In genomic region chr9:79883073-79883645, GRCh38 we compare ENCODE assay signal across 10 cellular contexts.
DNase-seq lines count a peak whose midpoint lies in the region; ATAC-seq and TF ChIP-seq lines count a peak whose summit lies in the region.
"Had no signal": no experiment of that assay in that cellular context is flagged by ENCODE, and none has a peak within 500 bp of the region (broad histone marks: within the 10 kb centered on the region; RNA-seq: fewer than 3 reads in every experiment).

No MANE protein-coding gene starts in this region.

- intact Hi-C loops in aorta (cut with DNase I), result no loop called here

- TF ChIP-seq CTCF in hepatocyte (IDR thresholded peaks at IDR 0.05; ENCODE audit: poor library complexity), result no peak

- H4K20me1 ChIP-seq in hepatocyte (ENCODE audit: insufficient read depth, poor library complexity, severe bottlenecking), result no peaks in the 10 kb centered on the region

- H3K4me3 ChIP-seq in aorta (ENCODE audit: low read length in 2 of 2) (no peak overlapping the region), hepatocyte (no peak overlapping the region)
- H3K4me3 ChIP-seq: gastrocnemius medialis had no signal

- 83 to 88% methylated on average over 3 of the region's 3 CpGs for WGBS in aorta, 2 donors
- 83% methylated on average over 3 of the region's 3 CpGs for WGBS in hepatocyte (ENCODE audit: low lambda C conversion rate, missing lambda C conversion rate)

- no peak overlapping the region for H3K4me2 ChIP-seq in hepatocyte

- DNase-seq in stimulated activated CD4-positive, alpha-beta T cell treated with anti-CD3 and anti-CD28 coated beads, Interleukin-12 subunit alpha, Interleukin-12 subunit beta, amount 100 ng/mL, for 4 hours, result peak; percentile 15
- no peak for DNase-seq in stimulated activated CD4-positive, alpha-beta T cell treated with anti-CD3 and anti-CD28 coated beads, Interleukin-2, amount 100 ng/mL, for 48 hours
- peak; percentile 8 for DNase-seq in T-helper 22 cell (ENCODE audit: low read depth)
- peak; percentile 42 for DNase-seq in central memory CD4-positive, alpha-beta T cell
- DNase-seq in aorta, result no peak
- no peak for DNase-seq in NOMO-1 treated with DMSO at 0.1 percent for 48 hours (lab: John Stamatoyannopoulos, UW; ENCODE audit: unreplicated experiment)
- DNase-seq in hepatocyte (ENCODE audit: low spot score), result no peak
- DNase-seq in NCI-H2107 treated with DMSO at 0.1 percent for 48 hours (lab: John Stamatoyannopoulos, UW; ENCODE audit: unreplicated experiment), result no peak
- DNase-seq: gastrocnemius medialis, NCI-H1436 had no signal

- H3K4me1 ChIP-seq in aorta (ENCODE audit: control insufficient read depth in 1 of 2, insufficient read depth in 2 of 2, low read length in 2 of 2) (no peaks in the 10 kb centered on the region), hepatocyte (ENCODE audit: insufficient read depth) (no peaks in the 10 kb centered on the region)
- H3K4me1 ChIP-seq: gastrocnemius medialis had no signal

- no peaks in the 10 kb centered on the region for H3K9me2 ChIP-seq in hepatocyte (replicated peaks; ENCODE audit: insufficient read depth)

- H2AFZ ChIP-seq in hepatocyte, result no peak overlapping the region

- H3K9me3 ChIP-seq in aorta (ENCODE audit: control insufficient read depth, low read length) (no peaks in the 10 kb centered on the region), hepatocyte (ENCODE audit: low read depth) (no peaks in the 10 kb centered on the region)
- H3K9me3 ChIP-seq: gastrocnemius medialis had no signal

- H3K27me3 ChIP-seq in aorta (ENCODE audit: control insufficient read depth in 1 of 2, insufficient read depth in 2 of 2, low read length in 1 of 2), result no peaks in the 10 kb centered on the region
- peaks cover 7% of the 10 kb centered on the region for H3K27me3 ChIP-seq in hepatocyte
- H3K27me3 ChIP-seq: gastrocnemius medialis had no signal

- no peak overlapping the region for H3K27ac ChIP-seq in aorta (ENCODE audit: low read depth in 1 of 2, low read length in 2 of 2)
- H3K27ac ChIP-seq in hepatocyte, result no peak overlapping the region
- H3K27ac ChIP-seq: gastrocnemius medialis had no signal

- no peaks in the 10 kb centered on the region for H3K36me3 ChIP-seq in aorta (ENCODE audit: control insufficient read depth in 1 of 2, insufficient read depth in 2 of 2, low read length in 1 of 2)
- H3K36me3 ChIP-seq in hepatocyte (replicated peaks; ENCODE audit: insufficient read depth, low read depth), result no peaks in the 10 kb centered on the region
- H3K36me3 ChIP-seq: gastrocnemius medialis had no signal

- no peaks in the 10 kb centered on the region for H3K79me2 ChIP-seq in hepatocyte

- ATAC-seq in aorta (ENCODE audit: low FRiP score), result peak; percentile 48
- ATAC-seq: gastrocnemius medialis had no signal

Comparison
In these comparisons a context has a peak if more than half of its experiments do, and no peak if none do; other contexts are left out.
1. DNase-seq: peak in stimulated activated CD4-positive, alpha-beta T cell treated with anti-CD3 and anti-CD28 coated beads, Interleukin-12 subunit alpha, Interleukin-12 subunit beta, amount 100 ng/mL, for 4 hours (single experiment), T-helper 22 cell (single experiment) and central memory CD4-positive, alpha-beta T cell (single experiment); none in stimulated activated CD4-positive, alpha-beta T cell treated with anti-CD3 and anti-CD28 coated beads, Interleukin-2, amount 100 ng/mL, for 48 hours (0 of 2), aorta (0 of 2), NOMO-1 treated with DMSO at 0.1 percent for 48 hours (single experiment), hepatocyte (single experiment) and NCI-H2107 treated with DMSO at 0.1 percent for 48 hours (single experiment).